9 cellular contexts compared by ENCODE assay signal in genomic region chr3:12187448-12188327, GRCh38. TPM values are rescaled to one million over a fixed set of nuclear protein-coding genes. Genes with fewer than 3 reads are reported as not detected.
A peak's percentile ranks its signal among the peaks of the same experiment; 100 is the strongest.
DNase-seq lines count a peak whose midpoint lies in the region; ATAC-seq, FAIRE-seq and TF ChIP-seq lines count a peak whose summit lies in the region.
"Had no signal": no experiment of that assay in that cellular context is flagged by ENCODE, and none has a peak within 500 bp of the region (broad histone marks: within the 10 kb centered on the region; RNA-seq: fewer than 3 reads in every experiment).

No MANE protein-coding gene starts in this region.

- H3F3A ChIP-seq in Loucy (ENCODE audit: low read depth) = no peaks in the 10 kb centered on the region

- no peaks in the 10 kb centered on the region for H4K20me1 ChIP-seq in Loucy (ENCODE audit: insufficient read depth, low read length, poor library complexity, severe bottlenecking)

- H3K4me2 ChIP-seq in Loucy (ENCODE audit: low read depth, low read length, poor library complexity, severe bottlenecking) = peak overlapping the region; percentile 50

- TF ChIP-seq CTCF in Loucy (conservative IDR thresholded peaks at IDR 0.05; ENCODE audit: low read length) (no peak), kidney (IDR thresholded peaks at IDR 0.05; ENCODE audit: borderline replicate concordance, extremely low read depth, insufficient read depth) (no peak)

- H3K4me3 ChIP-seq in Loucy (ENCODE audit: low read length, poor library complexity, severe bottlenecking) (peak overlapping the region; percentile 11), kidney (ENCODE audit: low read length in 2 of 2) (no peak overlapping the region)

- peak overlapping the region; percentile 18 to 51 for H3K27ac ChIP-seq in kidney (ENCODE audit: low read depth in 2 of 2, low read length in 2 of 2)

- H3K9ac ChIP-seq in Loucy (ENCODE audit: low read depth, low read length, poor library complexity, severe bottlenecking) (peak overlapping the region; percentile 5), kidney (ENCODE audit: low read length in 2 of 2) (no peak overlapping the region)

- H3K36me3 ChIP-seq in Loucy (ENCODE audit: insufficient read depth, low read length) (no peaks in the 10 kb centered on the region), kidney (ENCODE audit: control insufficient read depth in 1 of 2, insufficient read depth in 2 of 2, low read length in 2 of 2) (no peaks in the 10 kb centered on the region)

- FAIRE-seq in kidney (lab: Jason Lieb, UNC) (no peak), HTR-8/SVneo (lab: Jason Lieb, UNC) (no peak)

- H2AFZ ChIP-seq in Loucy (ENCODE audit: low read length) = no peak overlapping the region

- H3K4me1 ChIP-seq in Loucy (ENCODE audit: insufficient read depth, low read length, poor library complexity, severe bottlenecking) = peaks cover 46% of the 10 kb centered on the region
- peaks cover 0 to 8% of the 10 kb centered on the region in 2 donors for H3K4me1 ChIP-seq in kidney (ENCODE audit: control insufficient read depth in 1 of 2, insufficient read depth in 1 of 2, low read depth in 1 of 2, low read length in 2 of 2)

- no peaks in the 10 kb centered on the region for H3K27me3 ChIP-seq in Loucy (ENCODE audit: insufficient read depth, low read length, poor library complexity, severe bottlenecking)

- H3K9me3 ChIP-seq in Loucy (ENCODE audit: insufficient read depth, low read depth, low read length) (no peaks in the 10 kb centered on the region), kidney (ENCODE audit: control insufficient read depth in 1 of 2, low read length in 2 of 2) (no peaks in the 10 kb centered on the region)

- intact Hi-C loops in kidney (cut with DNase I) = no loop called here

- peak; percentile 76 for DNase-seq in EH (ENCODE audit: low read depth)
- DNase-seq in activated naive CD4-positive, alpha-beta T cell treated with anti-CD3 and anti-CD28 coated beads, Interleukin-2, amount 50 U/mL, for 16 hours = peak; percentile 34
- DNase-seq in kidney = peak; percentile 82
- peak; percentile 9 to 20 for DNase-seq in stimulated activated CD8-positive, alpha-beta memory T cell treated with anti-CD3 and anti-CD28 coated beads, Interleukin-15, amount 100 ng/mL, for 4 hours (ENCODE audit: low read depth in 2 of 2)
- DNase-seq in HTR-8/SVneo (ENCODE audit: insufficient read length, low spot score) = no peak
- DNase-seq in NCI-H526 (lab: John Stamatoyannopoulos, UW) = no peak

- no peaks in the 10 kb centered on the region for H3K79me2 ChIP-seq in Loucy (ENCODE audit: insufficient read depth, low read length)

- H3K9me2 ChIP-seq in Loucy (replicated peaks; ENCODE audit: low read depth, low read length) = no peaks in the 10 kb centered on the region

- ATAC-seq in GM21619 (IDR thresholded peaks at IDR 0.05; ENCODE audit: unreplicated experiment) = peak; percentile 64

RNA-seq across cellular contexts. Expression of gene TIMP4, which starts 29.0 kb away (rescaled TPM):
- total RNA-seq in kidney = 7.6 TPM
- polyA plus RNA-seq in kidney (ENCODE audit: insufficient read depth, low read depth, low replicate concordance) = 2.4 TPM
- polyA plus RNA-seq: immature natural killer cell had no signal

Comparison
In these comparisons a context has a peak if more than half of its experiments do, and no peak if none do; other contexts are left out.
1. DNase-seq: peak in EH (single experiment), activated naive CD4-positive, alpha-beta T cell treated with anti-CD3 and anti-CD28 coated beads, Interleukin-2, amount 50 U/mL, for 16 hours (single experiment), kidney (single experiment) and stimulated activated CD8-positive, alpha-beta memory T cell treated with anti-CD3 and anti-CD28 coated beads, Interleukin-15, amount 100 ng/mL, for 4 hours (2 of 2); none in HTR-8/SVneo (single experiment) and NCI-H526 (0 of 2).